ENCODE assay signal across 8 cellular contexts in the genomic region with DNA sequence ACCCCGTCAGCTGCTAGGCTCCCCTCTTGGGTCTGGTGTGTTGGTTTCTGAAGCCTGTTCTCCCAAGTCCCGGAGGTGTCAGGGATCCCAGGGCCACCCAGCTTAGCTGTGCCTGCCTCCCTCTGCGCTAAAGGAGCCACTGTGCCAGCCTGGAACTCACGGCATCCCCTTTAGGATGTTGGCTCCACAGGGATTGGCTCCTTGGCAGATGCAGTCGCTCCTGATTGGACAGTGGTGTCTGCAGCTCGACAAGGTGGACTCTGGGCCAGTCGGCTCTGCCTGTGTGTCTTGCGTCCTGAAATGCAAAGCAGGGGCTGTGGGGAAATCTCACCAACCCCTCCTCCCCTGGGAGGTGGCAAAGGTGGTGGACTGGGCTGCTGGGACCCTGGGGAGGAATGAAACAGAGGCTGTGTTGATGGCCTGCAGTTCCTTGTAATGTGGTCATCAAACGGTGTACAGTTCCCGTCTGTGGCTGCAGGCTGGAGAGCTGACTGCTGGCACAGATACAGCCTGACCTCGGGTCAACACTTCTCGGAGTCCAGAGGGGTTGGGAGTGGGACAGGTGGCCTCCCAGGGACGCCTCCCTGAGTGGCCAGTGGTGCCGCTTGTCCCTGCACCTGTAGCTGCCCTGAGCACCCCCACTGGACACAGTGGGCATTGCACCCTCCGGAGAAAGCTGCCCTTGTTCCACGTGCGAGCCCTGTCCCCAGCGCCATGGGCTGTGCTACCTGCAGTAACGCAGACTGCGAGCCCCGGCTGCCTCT. TPM values are rescaled to one million over a fixed set of nuclear protein-coding genes. Genes with fewer than 3 reads are reported as not detected.
DNase-seq lines count a peak whose midpoint lies in the region; ATAC-seq and TF ChIP-seq lines count a peak whose summit lies in the region.

No MANE protein-coding gene starts in this region.

- no peaks in the 10 kb centered on the region for H3K9me3 ChIP-seq in right atrium auricular region

- DNase-seq in NCI-H748 (lab: John Stamatoyannopoulos, UW; ENCODE audit: unreplicated experiment) = peak; percentile 71
- DNase-seq in activated naive CD8-positive, alpha-beta T cell treated with anti-CD3 and anti-CD28 coated beads, Interleukin-2, amount 50 U/mL, for 24 hours = peak; percentile 48
- no peak for DNase-seq in right atrium auricular region (ENCODE audit: low spot score)
- no peak for DNase-seq in retinal pigment epithelial cell (ENCODE audit: low read depth)
- no peak for DNase-seq in NCI-H1694 treated with DMSO at 0.1 percent for 48 hours (lab: John Stamatoyannopoulos, UW)
- DNase-seq in GM13976 (ENCODE audit: low spot score) = no peak

- H3K4me3 Mint-ChIP-seq in activated naive CD8-positive, alpha-beta T cell treated with anti-CD3 and anti-CD28 coated beads, Interleukin-2, amount 50 U/mL, for 24 hours = no peak overlapping the region

- H3K36me3 Mint-ChIP-seq in activated naive CD8-positive, alpha-beta T cell treated with anti-CD3 and anti-CD28 coated beads, Interleukin-2, amount 50 U/mL, for 24 hours (ENCODE audit: low read depth) = peaks cover 45% of the 10 kb centered on the region

- peak overlapping the region; percentile 70 for H3K27ac Mint-ChIP-seq in activated naive CD8-positive, alpha-beta T cell treated with anti-CD3 and anti-CD28 coated beads, Interleukin-2, amount 50 U/mL, for 24 hours

- H3K27me3 ChIP-seq in right atrium auricular region = no peaks in the 10 kb centered on the region

- H3K4me3 ChIP-seq in right atrium auricular region (no peak overlapping the region), retinal pigment epithelial cell (ENCODE audit: low read length) (peak overlapping the region; percentile 30)

- H3K9me3 Mint-ChIP-seq in activated naive CD8-positive, alpha-beta T cell treated with anti-CD3 and anti-CD28 coated beads, Interleukin-2, amount 50 U/mL, for 24 hours = no peaks in the 10 kb centered on the region

- peaks cover 76% of the 10 kb centered on the region for H3K4me1 Mint-ChIP-seq in activated naive CD8-positive, alpha-beta T cell treated with anti-CD3 and anti-CD28 coated beads, Interleukin-2, amount 50 U/mL, for 24 hours

- ATAC-seq in activated naive CD8-positive, alpha-beta T cell treated with anti-CD3 and anti-CD28 coated beads, Interleukin-2, amount 50 U/mL, for 24 hours = peak; percentile 15
- no peak for ATAC-seq in GM18511 (IDR thresholded peaks at IDR 0.05; ENCODE audit: unreplicated experiment)

- peaks cover 0 to 6% of the 10 kb centered on the region in 2 donors for H3K4me1 ChIP-seq in right atrium auricular region

- H3K36me3 ChIP-seq in right atrium auricular region = no peaks in the 10 kb centered on the region

- in situ Hi-C loops in GM13976 (cut with MboI; ENCODE audit: low sequenced_read_pairs, unreplicated experiment) = no loop called here

- TF ChIP-seq CTCF in GM12873 (IDR thresholded peaks at IDR 0.05; ENCODE audit: insufficient read depth, low read depth, low read length, missing control alignments) (peak; percentile 74), right atrium auricular region (IDR thresholded peaks at IDR 0.05) (peak; percentile 81 to 84), retinal pigment epithelial cell (conservative IDR thresholded peaks at IDR 0.05; ENCODE audit: low read depth, low read length) (peak; percentile 82), GM13976 (IDR thresholded peaks at IDR 0.05; ENCODE audit: borderline replicate concordance, control extremely low read depth, extremely low read depth, insufficient read depth, missing control alignments) (no peak)

- no peaks in the 10 kb centered on the region for H3K27me3 Mint-ChIP-seq in activated naive CD8-positive, alpha-beta T cell treated with anti-CD3 and anti-CD28 coated beads, Interleukin-2, amount 50 U/mL, for 24 hours

- no peak overlapping the region for H3K27ac ChIP-seq in right atrium auricular region

RNA-seq across cellular contexts. Expression of gene KCNAB2, which starts 11.5 kb away (rescaled TPM):
- total RNA-seq in right atrium auricular region = 10 to 100 TPM in 1 of 2 donors, 1 to 10 TPM in 1; 9.3 to 14.3 TPM

RNA-seq across cellular contexts. Expression of gene NPHP4, which starts 41.9 kb away (rescaled TPM):
- total RNA-seq in right atrium auricular region = 1 to 10 TPM; 3.0 to 4.3 TPM

Comparison
In these comparisons a context has a peak if more than half of its experiments do, and no peak if none do; other contexts are left out.
1. DNase-seq: peak in NCI-H748 (single experiment) and activated naive CD8-positive, alpha-beta T cell treated with anti-CD3 and anti-CD28 coated beads, Interleukin-2, amount 50 U/mL, for 24 hours (single experiment); none in right atrium auricular region (single experiment), retinal pigment epithelial cell (single experiment), NCI-H1694 treated with DMSO at 0.1 percent for 48 hours (single experiment) and GM13976 (single experiment).